Comparison of ENCODE assay signal across 13 cellular contexts in genomic region chr7:106279425-106280182, GRCh38. TPM values are rescaled to one million over a fixed set of nuclear protein-coding genes. Genes with fewer than 3 reads are reported as not detected.
DNase-seq lines count a peak whose midpoint lies in the region; TF ChIP-seq lines count a peak whose summit lies in the region.
"Had no signal": no experiment of that assay in that cellular context is flagged by ENCODE, and none has a peak within 500 bp of the region (broad histone marks: within the 10 kb centered on the region; RNA-seq: fewer than 3 reads in every experiment).

No MANE protein-coding gene starts in this region.

- TF ChIP-seq CTCF in GM12865 (IDR thresholded peaks at IDR 0.05; ENCODE audit: insufficient read depth, low read depth, low read length, missing control alignments) (no peak), NB4 (IDR thresholded peaks at IDR 0.05; ENCODE audit: low read depth, low read length) (no peak), nephron progenitor cell (IDR thresholded peaks at IDR 0.05) (no peak)

- TF ChIP-seq POLR2A in NB4 (IDR thresholded peaks at IDR 0.05; ENCODE audit: extremely low read depth, insufficient read length), result no peak

- intact Hi-C loops in activated T-helper 2 cell treated with anti-CD3 and anti-CD28 coated beads, Interferon-gamma antibody, Interleukin-2, Interleukin-4, amounts not matched to agents 10 μg/mL and 5 μg/mL and 100 μg/mL, durations not matched to agents 14 hours and 24 hours and 36 hours (cut with micrococcal nuclease), result loop anchor here (1.0 to 10.0 kb wide), 5 partner anchors 17 to 588 kb away; partner anchors contain the start of genes CCDC71L and PIK3CG

- peaks cover 4% of the 10 kb centered on the region for H3K9me3 Mint-ChIP-seq in activated T-helper 2 cell treated with anti-CD3 and anti-CD28 coated beads, Interferon-gamma antibody, Interleukin-2, Interleukin-4, amounts not matched to agents 10 μg/mL and 5 μg/mL and 100 μg/mL, durations not matched to agents 14 hours and 24 hours and 36 hours
- no peaks in the 10 kb centered on the region for H3K9me3 Mint-ChIP-seq in nephron progenitor cell

- H3K27me3 Mint-ChIP-seq in activated T-helper 2 cell treated with anti-CD3 and anti-CD28 coated beads, Interferon-gamma antibody, Interleukin-2, Interleukin-4, amounts not matched to agents 10 μg/mL and 5 μg/mL and 100 μg/mL, durations not matched to agents 14 hours and 24 hours and 36 hours (ENCODE audit: low read depth), result no peaks in the 10 kb centered on the region
- no peaks in the 10 kb centered on the region for H3K27me3 Mint-ChIP-seq in nephron progenitor cell (ENCODE audit: low read depth, poor library complexity)

- peak overlapping the region; percentile 92 for H3K27ac Mint-ChIP-seq in activated T-helper 2 cell treated with anti-CD3 and anti-CD28 coated beads, Interferon-gamma antibody, Interleukin-2, Interleukin-4, amounts not matched to agents 10 μg/mL and 5 μg/mL and 100 μg/mL, durations not matched to agents 14 hours and 24 hours and 36 hours
- H3K27ac Mint-ChIP-seq in nephron progenitor cell, result peak overlapping the region; percentile 14

- H3K4me3 ChIP-seq in GM12865 (ENCODE audit: low read depth, low read length) (no peak overlapping the region), NB4 (ENCODE audit: low read depth, low read length) (no peak overlapping the region)
- H3K4me3 ChIP-seq: mucosa of descending colon, Peyer's patch, prostate gland had no signal

- H3K36me3 Mint-ChIP-seq in activated T-helper 2 cell treated with anti-CD3 and anti-CD28 coated beads, Interferon-gamma antibody, Interleukin-2, Interleukin-4, amounts not matched to agents 10 μg/mL and 5 μg/mL and 100 μg/mL, durations not matched to agents 14 hours and 24 hours and 36 hours (ENCODE audit: low read depth), result peaks cover 89% of the 10 kb centered on the region
- peaks cover 51% of the 10 kb centered on the region for H3K36me3 Mint-ChIP-seq in nephron progenitor cell (ENCODE audit: low read depth)

- H3K4me3 Mint-ChIP-seq in activated T-helper 2 cell treated with anti-CD3 and anti-CD28 coated beads, Interferon-gamma antibody, Interleukin-2, Interleukin-4, amounts not matched to agents 10 μg/mL and 5 μg/mL and 100 μg/mL, durations not matched to agents 14 hours and 24 hours and 36 hours (ENCODE audit: low read depth), result peak overlapping the region; percentile 78
- H3K4me3 Mint-ChIP-seq in nephron progenitor cell, result no peak overlapping the region

- DNase-seq in GM12865 (ENCODE audit: low read depth) (peak; percentile 58), NB4 (ENCODE audit: low read depth) (peak; percentile 11), nephron progenitor cell (no peak), DMS79 treated with DMSO at 0.1 percent for 48 hours (lab: John Stamatoyannopoulos, UW) (no peak), mucosa of gallbladder (ENCODE audit: low spot score) (no peak), NCI-H2029 (lab: John Stamatoyannopoulos, UW) (no peak)
- no peak for DNase-seq in activated T-helper 2 cell treated with anti-CD3 and anti-CD28 coated beads, Interferon-gamma antibody, Interleukin-2, Interleukin-4, amounts not matched to agents 10 μg/mL and 5 μg/mL and 100 μg/mL, durations not matched to agents 14 hours and 24 hours and 36 hours (ENCODE audit: low spot score)
- DNase-seq: central memory CD4-positive, alpha-beta T cell; Kasumi-1; mucosa of descending colon; NCI-H2171 treated with DMSO at 0.1 percent for 48 hours; Peyer's patch had no signal

- peaks cover 60% of the 10 kb centered on the region for H3K4me1 Mint-ChIP-seq in activated T-helper 2 cell treated with anti-CD3 and anti-CD28 coated beads, Interferon-gamma antibody, Interleukin-2, Interleukin-4, amounts not matched to agents 10 μg/mL and 5 μg/mL and 100 μg/mL, durations not matched to agents 14 hours and 24 hours and 36 hours (ENCODE audit: low read depth)
- peaks cover 34% of the 10 kb centered on the region for H3K4me1 Mint-ChIP-seq in nephron progenitor cell

RNA-seq across cellular contexts. Expression of gene NAMPT, which starts 5.2 kb away (rescaled TPM):
- 348 and 379 TPM in 2 replicates for total RNA-seq in activated T-helper 2 cell treated with anti-CD3 and anti-CD28 coated beads, Interferon-gamma antibody, Interleukin-2, Interleukin-4, amounts not matched to agents 10 μg/mL and 5 μg/mL and 100 μg/mL, durations not matched to agents 14 hours and 24 hours and 36 hours
- 52.7 TPM for total RNA-seq in mucosa of gallbladder

Comparison
In these comparisons a context has a peak if more than half of its experiments do, and no peak if none do; other contexts are left out.
1. DNase-seq: peak in GM12865 (single experiment) and NB4 (single experiment); none in activated T-helper 2 cell treated with anti-CD3 and anti-CD28 coated beads, Interferon-gamma antibody, Interleukin-2, Interleukin-4, amounts not matched to agents 10 μg/mL and 5 μg/mL and 100 μg/mL, durations not matched to agents 14 hours and 24 hours and 36 hours (single experiment), nephron progenitor cell (single experiment), DMS79 treated with DMSO at 0.1 percent for 48 hours (single experiment), mucosa of gallbladder (single experiment) and NCI-H2029 (single experiment).